ENCODE assay signal across 14 cellular contexts in genomic region chr17:47230864-47231263, GRCh38. TPM values are rescaled to one million over a fixed set of nuclear protein-coding genes. Genes with fewer than 3 reads are reported as not detected.
DNase-seq lines count a peak whose midpoint lies in the region; ATAC-seq, FAIRE-seq and TF ChIP-seq lines count a peak whose summit lies in the region.
"Had no signal": no experiment of that assay in that cellular context is flagged by ENCODE, and none has a peak within 500 bp of the region (broad histone marks: within the 10 kb centered on the region; RNA-seq: fewer than 3 reads in every experiment).

No MANE protein-coding gene starts in this region.

- peak overlapping the region; percentile 49 for H3K4me2 ChIP-seq in SU-DHL-6 (ENCODE audit: low read depth, low read length, poor library complexity, severe bottlenecking)
- H3K4me2 ChIP-seq in HepG2 (ENCODE audit: low read depth, low read length) = peak overlapping the region; percentile 84

- H3K36me3 ChIP-seq in SU-DHL-6 (ENCODE audit: low read length) (no peaks in the 10 kb centered on the region), HepG2 (replicated peaks in 1 of 2; ENCODE audit: control insufficient read depth in 1 of 2, insufficient read depth in 2 of 2, low read length in 2 of 2) (no peaks in the 10 kb centered on the region)
- H3K36me3 ChIP-seq: pancreas had no signal

- H3K9me3 Mint-ChIP-seq in activated naive CD4-positive, alpha-beta T cell treated with anti-CD3 and anti-CD28 coated beads for 36 hours = no peaks in the 10 kb centered on the region

- TF ChIP-seq RAD21 in Ishikawa (IDR thresholded peaks at IDR 0.05; ENCODE audit: low read depth) = peak; percentile 42
- no peak for TF ChIP-seq RAD21 in HepG2 (CRISPR knock-in tag; IDR thresholded peaks at IDR 0.05)

- POLR2A ChIA-PET in AG04450 (lab: Yijun Ruan, JAX) (interaction anchor here (1.0 to 1.4 kb wide), 2 partner anchors 48 to 83 kb away, joined by 3 read pairs; no protein-coding TSS in a partner anchor), HepG2 (lab: Yijun Ruan, JAX) (no interaction called here)

- no peak overlapping the region for H3K4me3 Mint-ChIP-seq in activated naive CD4-positive, alpha-beta T cell treated with anti-CD3 and anti-CD28 coated beads for 36 hours

- H3K79me2 ChIP-seq in SU-DHL-6 (ENCODE audit: insufficient read depth, low read length) (no peaks in the 10 kb centered on the region), HepG2 (ENCODE audit: insufficient read depth, low read length) (no peaks in the 10 kb centered on the region)

- no peak for FAIRE-seq in HepG2 (lab: Jason Lieb, UNC)
- FAIRE-seq: pancreas had no signal

- no peak for TF ChIP-seq POLR2A in HepG2 (IDR thresholded peaks at IDR 0.05; ENCODE audit: insufficient read depth in 1 of 2, low read depth in 2 of 2, low read length in 2 of 2)

- peak overlapping the region; percentile 21 for H3K27ac ChIP-seq in AG04450 (ENCODE audit: low read depth, low read length)
- no peak overlapping the region for H3K27ac ChIP-seq in SU-DHL-6 (ENCODE audit: low read depth, low read length)
- H3K27ac ChIP-seq in HepG2 (ENCODE audit: extremely low read length, insufficient read depth, low read length) = no peak overlapping the region
- H3K27ac ChIP-seq: pancreas had no signal

- WGBS in HepG2 (ENCODE audit: low lambda C conversion rate) = 5% methylated on average over 10 of the region's 10 CpGs

- no peaks in the 10 kb centered on the region for H3F3A ChIP-seq in SU-DHL-6 (ENCODE audit: insufficient read depth)

- H3K4me3 ChIP-seq in AG04450 (ENCODE audit: low read depth, low read length) (no peak overlapping the region), SU-DHL-6 (ENCODE audit: insufficient read depth, low read length, poor library complexity, severe bottlenecking) (no peak overlapping the region), HepG2 (replicated peaks in 1 of 3; ENCODE audit: insufficient read depth in 1 of 3, low read depth in 2 of 3, low read length in 3 of 3) (peak overlapping the region; percentile 39 to 62 (median 46))

- H4K20me1 ChIP-seq in SU-DHL-6 (ENCODE audit: low read depth, low read length) = no peaks in the 10 kb centered on the region
- H4K20me1 ChIP-seq in HepG2 (ENCODE audit: insufficient read depth, low read length) = no peaks in the 10 kb centered on the region

- H3K9ac ChIP-seq in SU-DHL-6 (ENCODE audit: low read length) (0 out of 2 replicates have a peak overlapping the region, but pooled peaks have one; percentile 7), HepG2 (ENCODE audit: insufficient read depth, low read depth, low read length) (no peak overlapping the region)

- TF ChIP-seq EP300 in Ishikawa (IDR thresholded peaks at IDR 0.05; ENCODE audit: borderline replicate concordance) = peak; percentile 96
- TF ChIP-seq EP300 in HepG2 (IDR thresholded peaks at IDR 0.05; ENCODE audit: low read depth in 2 of 2, low read length in 2 of 2) = no peak
- no peak for TF ChIP-seq EP300 in HepG2 (CRISPR knock-in tag; IDR thresholded peaks at IDR 0.05; ENCODE audit: borderline replicate concordance)

- peak; percentile 64 for ATAC-seq in HepG2
- no peak for ATAC-seq in HG02970 (IDR thresholded peaks at IDR 0.05; ENCODE audit: low FRiP score, unreplicated experiment)
- ATAC-seq in GM18870 (IDR thresholded peaks at IDR 0.05; ENCODE audit: unreplicated experiment) = no peak

- H3K36me3 Mint-ChIP-seq in activated naive CD4-positive, alpha-beta T cell treated with anti-CD3 and anti-CD28 coated beads for 36 hours (ENCODE audit: low read depth) = no peaks in the 10 kb centered on the region

- no peaks in the 10 kb centered on the region for H3K9me3 ChIP-seq in AG04450 (ENCODE audit: control insufficient read depth, insufficient read depth, low read length)
- H3K9me3 ChIP-seq in SU-DHL-6 (ENCODE audit: insufficient read depth, low read length) = no peaks in the 10 kb centered on the region
- H3K9me3 ChIP-seq in HepG2 (ENCODE audit: low read length) = no peaks in the 10 kb centered on the region
- H3K9me3 ChIP-seq: pancreas had no signal

- DNase-seq in AG04450 (ENCODE audit: low read depth, low spot score) (no peak), HepG2 (ENCODE audit: low spot score) (no peak), cortex of kidney (lab: John Stamatoyannopoulos, UW) (no peak)
- DNase-seq in activated naive CD4-positive, alpha-beta T cell treated with anti-CD3 and anti-CD28 coated beads for 36 hours = no peak
- DNase-seq: central memory CD4-positive, alpha-beta T cell; hypothalamus; NCI-H2081 treated with DMSO at 0.1 percent for 48 hours; pancreas; stimulated activated CD4-positive, alpha-beta T cell treated with anti-CD3 and anti-CD28 coated beads, Interleukin-2, amount 100 ng/mL, for 48 hours had no signal

- H3K4me1 ChIP-seq in HepG2 (ENCODE audit: insufficient read depth, low read length) = peaks cover 25% of the 10 kb centered on the region

- peaks cover 9% of the 10 kb centered on the region for H3K4me1 Mint-ChIP-seq in activated naive CD4-positive, alpha-beta T cell treated with anti-CD3 and anti-CD28 coated beads for 36 hours (ENCODE audit: low read depth)

- no peak for TF ChIP-seq CTCF in AG04450 (IDR thresholded peaks at IDR 0.05; ENCODE audit: low read depth, low read length)
- no peak for TF ChIP-seq CTCF in SU-DHL-6 (IDR thresholded peaks at IDR 0.05; ENCODE audit: insufficient read depth, low read length, poor library complexity, severe bottlenecking)
- no peak; the same call in none of the 2 replicates for TF ChIP-seq CTCF in HepG2 (CRISPR knock-in tag; IDR thresholded peaks at IDR 0.05)

- H3K27me3 ChIP-seq in AG04450 (ENCODE audit: control insufficient read depth, insufficient read depth, low read length) = no peaks in the 10 kb centered on the region
- H3K27me3 ChIP-seq in SU-DHL-6 (ENCODE audit: low read length) = no peaks in the 10 kb centered on the region
- H3K27me3 ChIP-seq in HepG2 (ENCODE audit: control insufficient read depth in 1 of 2, insufficient read depth in 2 of 2, low read length in 2 of 2) = peaks cover 1 to 16% of the 10 kb centered on the region in 2 experiments; a peak in 2 of 5 replicates
- H3K27me3 ChIP-seq: pancreas had no signal

- intact Hi-C loops in HepG2 (cut with micrococcal nuclease; ENCODE audit: unreplicated experiment) = no loop called here
- intact Hi-C loops in activated naive CD4-positive, alpha-beta T cell treated with anti-CD3 and anti-CD28 coated beads for 36 hours (cut with micrococcal nuclease) = no loop called here

- in situ Hi-C loops in HepG2 (cut with HindIII; ENCODE audit: extremely low pct_ligation_motif_present, low pct_unique_long_range_greater_than_20kb) = loop anchor here (5.0 kb wide), 1 partner anchor 86 kb away; no protein-coding TSS in a partner anchor

- H3K9me2 ChIP-seq in SU-DHL-6 (replicated peaks; ENCODE audit: insufficient read depth, low read length) = no peaks in the 10 kb centered on the region

- no TSS peak for BruUV-seq in HepG2 (replicated peaks; lab: Mats Ljungman, UMichigan)

- CTCF ChIA-PET in AG04450 (lab: Charles Lee) = interaction anchor here (0.9 to 2.5 kb wide), 5 partner anchors 13 to 385 kb away, joined by 3 to 52 read pairs (median 7); no protein-coding TSS in a partner anchor
- CTCF ChIA-PET in HepG2 (lab: Yijun Ruan, JAX; ENCODE audit: low intra/inter-chr PET ratio, low total read pairs) = interaction anchor here (3.1 kb wide), 1 partner anchor 84 kb away, joined by 65 read pairs; no protein-coding TSS in a partner anchor
- CTCF ChIA-PET in activated naive CD4-positive, alpha-beta T cell treated with anti-CD3 and anti-CD28 coated beads for 36 hours (lab: Charles Lee) = interaction anchor here (0.9 to 4.0 kb wide), 3 partner anchors 24 to 85 kb away, joined by 3 to 51 read pairs (median 3); no protein-coding TSS in a partner anchor

- no peak overlapping the region for H2AFZ ChIP-seq in SU-DHL-6 (ENCODE audit: low read depth, low read length, severe bottlenecking)
- no peak overlapping the region for H2AFZ ChIP-seq in HepG2 (ENCODE audit: low read length)

- no peak overlapping the region for H3K27ac Mint-ChIP-seq in activated naive CD4-positive, alpha-beta T cell treated with anti-CD3 and anti-CD28 coated beads for 36 hours

- H3K27me3 Mint-ChIP-seq in activated naive CD4-positive, alpha-beta T cell treated with anti-CD3 and anti-CD28 coated beads for 36 hours (ENCODE audit: low read depth) = peaks cover 3% of the 10 kb centered on the region

RNA-seq across cellular contexts. Expression of gene MYL4, which starts 21.7 kb away (rescaled TPM):
- polyA plus RNA-seq in AG04450 (2011; rRNA removed) = 0.17 and 0.19 TPM in 2 replicates
- not detected in 2 replicates for polyA minus RNA-seq in AG04450 (2011; rRNA and poly(A)+ RNA removed)
- not detected in 2 replicates for total RNA-seq in HepG2 (2016; rRNA removed; fragmentation: Illumina TruSeq; extraction: Trizol)
- total RNA-seq in HepG2 (2016; cell fraction: cytosol; rRNA removed; fragmentation: Illumina TruSeq; extraction: Trizol; ENCODE audit: low read depth) = not detected in 2 replicates
- total RNA-seq in HepG2 (2016; cell fraction: insoluble cytoplasmic fraction; rRNA removed; fragmentation: Illumina TruSeq; extraction: Trizol) = not detected in 2 replicates
- total RNA-seq in HepG2 (2016; cell fraction: membrane; rRNA removed; fragmentation: Illumina TruSeq; extraction: Trizol) = not detected in 2 replicates
- not detected in 2 replicates for total RNA-seq in HepG2 (2016; cell fraction: nucleus; rRNA removed; fragmentation: Illumina TruSeq; extraction: Trizol)
- polyA plus RNA-seq in HepG2 (2011; rRNA removed) = 0.13 TPM in 1 of 2 replicates, not detected in the other
- polyA plus RNA-seq in HepG2 (2011; cell fraction: cytosol; rRNA removed) = 0.11 and 0.17 TPM in 2 replicates
- polyA plus RNA-seq in HepG2 (2011; cell fraction: nucleus; rRNA removed) = not detected in 2 replicates
- not detected in 2 replicates for polyA plus RNA-seq in HepG2 (2012)
- polyA plus RNA-seq in HepG2 (2016; cell fraction: cytosol; fragmentation: Illumina TruSeq; extraction: Trizol; ENCODE audit: low read depth) = not detected in 2 replicates
- polyA plus RNA-seq in HepG2 (2016; cell fraction: insoluble cytoplasmic fraction; fragmentation: Illumina TruSeq; extraction: Trizol; ENCODE audit: low read depth) = 0.27 TPM in 1 of 2 replicates, not detected in the other
- polyA plus RNA-seq in HepG2 (2016; cell fraction: membrane; fragmentation: Illumina TruSeq; extraction: Trizol; ENCODE audit: low read depth) = not detected in 2 replicates
- polyA plus RNA-seq in HepG2 (2016; cell fraction: nucleus; fragmentation: Illumina TruSeq; extraction: Trizol; ENCODE audit: insufficient read depth, low read depth) = not detected in 2 replicates
- 0.42 and 1.4 TPM in 2 replicates for polyA minus RNA-seq in HepG2 (2011; rRNA and poly(A)+ RNA removed; ENCODE audit: low replicate concordance)
- polyA minus RNA-seq in HepG2 (2011; cell fraction: cytosol; rRNA and poly(A)+ RNA removed) = not detected in 2 replicates
- polyA minus RNA-seq in HepG2 (2011; cell fraction: nucleus; rRNA and poly(A)+ RNA removed) = not detected in 2 replicates
- total RNA-seq in activated naive CD4-positive, alpha-beta T cell treated with anti-CD3 and anti-CD28 coated beads for 36 hours = not detected
- total RNA-seq: subcutaneous adipose tissue had no signal

RNA-seq across cellular contexts. Expression of gene ITGB3, which starts 22.8 kb away (rescaled TPM):
- polyA plus RNA-seq in AG04450 (2011; rRNA removed) (26.2 and 30.9 TPM in 2 replicates), HepG2 (2011; rRNA removed) (0.09 and 0.10 TPM in 2 replicates)
- 49.2 and 52.3 TPM in 2 replicates for polyA minus RNA-seq in AG04450 (2011; rRNA and poly(A)+ RNA removed)
- 0.15 and 0.31 TPM in 2 replicates for total RNA-seq in HepG2 (2016; rRNA removed; fragmentation: Illumina TruSeq; extraction: Trizol)
- total RNA-seq in HepG2 (2016; cell fraction: cytosol; rRNA removed; fragmentation: Illumina TruSeq; extraction: Trizol; ENCODE audit: low read depth) = not detected in 2 replicates
- total RNA-seq in HepG2 (2016; cell fraction: insoluble cytoplasmic fraction; rRNA removed; fragmentation: Illumina TruSeq; extraction: Trizol) = 0.31 and 0.37 TPM in 2 replicates
- not detected in 2 replicates for total RNA-seq in HepG2 (2016; cell fraction: membrane; rRNA removed; fragmentation: Illumina TruSeq; extraction: Trizol)
- 0.41 and 0.50 TPM in 2 replicates for total RNA-seq in HepG2 (2016; cell fraction: nucleus; rRNA removed; fragmentation: Illumina TruSeq; extraction: Trizol)
- polyA plus RNA-seq in HepG2 (2011; cell fraction: cytosol; rRNA removed) = 0.07 and 0.09 TPM in 2 replicates
- polyA plus RNA-seq in HepG2 (2011; cell fraction: nucleus; rRNA removed) = 0.14 TPM in 2 replicates
- not detected in 2 replicates for polyA plus RNA-seq in HepG2 (2012)
- not detected in 2 replicates for polyA plus RNA-seq in HepG2 (2016; cell fraction: cytosol; fragmentation: Illumina TruSeq; extraction: Trizol; ENCODE audit: low read depth)
- 0.07 TPM in 1 of 2 replicates, not detected in the other for polyA plus RNA-seq in HepG2 (2016; cell fraction: insoluble cytoplasmic fraction; fragmentation: Illumina TruSeq; extraction: Trizol; ENCODE audit: low read depth)
- polyA plus RNA-seq in HepG2 (2016; cell fraction: membrane; fragmentation: Illumina TruSeq; extraction: Trizol; ENCODE audit: low read depth) = not detected in 2 replicates
- 0.15 TPM in 1 of 2 replicates, not detected in the other for polyA plus RNA-seq in HepG2 (2016; cell fraction: nucleus; fragmentation: Illumina TruSeq; extraction: Trizol; ENCODE audit: insufficient read depth, low read depth)
- 0.82 TPM in 1 of 2 replicates, not detected in the other for polyA minus RNA-seq in HepG2 (2011; rRNA and poly(A)+ RNA removed; ENCODE audit: low replicate concordance)
- not detected in 2 replicates for polyA minus RNA-seq in HepG2 (2011; cell fraction: cytosol; rRNA and poly(A)+ RNA removed)
- 0.12 TPM in 1 of 2 replicates, not detected in the other for polyA minus RNA-seq in HepG2 (2011; cell fraction: nucleus; rRNA and poly(A)+ RNA removed)
- not detected for total RNA-seq in activated naive CD4-positive, alpha-beta T cell treated with anti-CD3 and anti-CD28 coated beads for 36 hours

RNA-seq across cellular contexts. Expression of gene CDC27, which starts 41.8 kb away (rescaled TPM):
- 97.8 and 120 TPM in 2 replicates for polyA plus RNA-seq in AG04450 (2011; rRNA removed)
- 147 and 181 TPM in 2 replicates for polyA minus RNA-seq in AG04450 (2011; rRNA and poly(A)+ RNA removed)
- 102 and 162 TPM in 2 replicates for total RNA-seq in HepG2 (2016; rRNA removed; fragmentation: Illumina TruSeq; extraction: Trizol)
- 15.6 and 16.5 TPM in 2 replicates for total RNA-seq in HepG2 (2016; cell fraction: cytosol; rRNA removed; fragmentation: Illumina TruSeq; extraction: Trizol; ENCODE audit: low read depth)
- total RNA-seq in HepG2 (2016; cell fraction: insoluble cytoplasmic fraction; rRNA removed; fragmentation: Illumina TruSeq; extraction: Trizol) = 94.8 and 180 TPM in 2 replicates
- 45.9 and 57.6 TPM in 2 replicates for total RNA-seq in HepG2 (2016; cell fraction: membrane; rRNA removed; fragmentation: Illumina TruSeq; extraction: Trizol)
- total RNA-seq in HepG2 (2016; cell fraction: nucleus; rRNA removed; fragmentation: Illumina TruSeq; extraction: Trizol) = 66.9 and 67.5 TPM in 2 replicates
- polyA plus RNA-seq in HepG2 (2011; rRNA removed) = 55.9 and 80.7 TPM in 2 replicates
- polyA plus RNA-seq in HepG2 (2011; cell fraction: cytosol; rRNA removed) = 39.5 and 46.1 TPM in 2 replicates
- 54.9 and 64.9 TPM in 2 replicates for polyA plus RNA-seq in HepG2 (2011; cell fraction: nucleus; rRNA removed)
- polyA plus RNA-seq in HepG2 (2012) = 45.5 and 46.6 TPM in 2 replicates
- 4.4 and 5.4 TPM in 2 replicates for polyA plus RNA-seq in HepG2 (2016; cell fraction: cytosol; fragmentation: Illumina TruSeq; extraction: Trizol; ENCODE audit: low read depth)
- 124 and 138 TPM in 2 replicates for polyA plus RNA-seq in HepG2 (2016; cell fraction: insoluble cytoplasmic fraction; fragmentation: Illumina TruSeq; extraction: Trizol; ENCODE audit: low read depth)
- polyA plus RNA-seq in HepG2 (2016; cell fraction: membrane; fragmentation: Illumina TruSeq; extraction: Trizol; ENCODE audit: low read depth) = 16.5 and 20.8 TPM in 2 replicates
- polyA plus RNA-seq in HepG2 (2016; cell fraction: nucleus; fragmentation: Illumina TruSeq; extraction: Trizol; ENCODE audit: insufficient read depth, low read depth) = 88.5 and 91.4 TPM in 2 replicates
- polyA minus RNA-seq in HepG2 (2011; rRNA and poly(A)+ RNA removed; ENCODE audit: low replicate concordance) = 105 and 134 TPM in 2 replicates
- 70.2 and 86.9 TPM in 2 replicates for polyA minus RNA-seq in HepG2 (2011; cell fraction: cytosol; rRNA and poly(A)+ RNA removed)
- polyA minus RNA-seq in HepG2 (2011; cell fraction: nucleus; rRNA and poly(A)+ RNA removed) = 68.6 and 73.8 TPM in 2 replicates
- total RNA-seq in activated naive CD4-positive, alpha-beta T cell treated with anti-CD3 and anti-CD28 coated beads for 36 hours = 100 to 1,000 TPM; 105 to 117 TPM

Comparison
In these comparisons a context has a peak if more than half of its experiments do, and no peak if none do; other contexts are left out.
1. H3K4me3 ChIP-seq: peak in HepG2 (3 of 3); none in AG04450 (single experiment) and SU-DHL-6 (single experiment).